Comparison of ENCODE assay signal across 12 cellular contexts in the genomic region with DNA sequence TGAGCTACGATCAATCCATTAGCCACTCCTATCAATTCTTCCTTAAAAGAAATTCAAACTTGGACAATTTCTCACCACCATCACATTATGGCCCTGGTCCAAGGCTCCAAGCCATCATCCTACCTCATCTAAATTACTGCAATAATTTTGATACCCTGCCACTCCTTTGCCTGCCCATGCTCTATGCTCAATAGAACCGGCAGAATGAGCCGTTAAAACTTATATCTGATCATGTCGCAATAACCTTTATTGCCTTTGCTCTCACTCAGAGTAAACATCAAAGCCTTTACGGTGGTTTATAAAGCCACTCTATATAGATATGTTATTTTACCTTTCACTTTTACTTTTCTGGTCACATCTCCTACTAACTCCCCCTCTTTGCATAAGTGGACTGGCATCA.
DNase-seq lines count a peak whose midpoint lies in the region; ATAC-seq and TF ChIP-seq lines count a peak whose summit lies in the region.
"Had no signal": no experiment of that assay in that cellular context is flagged by ENCODE, and none has a peak within 500 bp of the region (broad histone marks: within the 10 kb centered on the region; RNA-seq: fewer than 3 reads in every experiment).

No MANE protein-coding gene starts in this region.

- H3K4me1 ChIP-seq in foreskin keratinocyte = peaks cover 19% of the 10 kb centered on the region
- no peaks in the 10 kb centered on the region for H3K4me1 ChIP-seq in transverse colon
- H3K4me1 ChIP-seq: HAP-1 had no signal

- no peaks in the 10 kb centered on the region for H3K36me3 ChIP-seq in transverse colon
- H3K36me3 ChIP-seq: HAP-1 had no signal

- no peak overlapping the region for H3K27ac ChIP-seq in foreskin keratinocyte
- H3K27ac ChIP-seq in transverse colon = no peak overlapping the region

- in situ Hi-C loops in transverse colon (cut with MboI; ENCODE audit: low pct_ligation_motif_present in 1 of 4, low pct_unique_long_range_greater_than_20kb in 1 of 4, low sequenced_read_pairs in 3 of 4) = no loop called here

- TF ChIP-seq EP300 in transverse colon (IDR thresholded peaks at IDR 0.05; ENCODE audit: low read depth) = no peak

- no peak for TF ChIP-seq POLR2A in transverse colon (IDR thresholded peaks at IDR 0.05)

- intact Hi-C loops in transverse colon (cut with DNase I; ENCODE audit: low total_unique reads) = no loop called here

- 27 to 37% methylated on average over 5 of the region's 5 CpGs for WGBS in transverse colon (ENCODE audit: low coverage in 1 of 2), 2 donors

- TF ChIP-seq CTCF in foreskin keratinocyte (conservative IDR thresholded peaks at IDR 0.05) = no peak
- TF ChIP-seq CTCF in transverse colon (IDR thresholded peaks at IDR 0.05) = no peak

- no peak overlapping the region for H3K4me3 ChIP-seq in transverse colon
- H3K4me3 ChIP-seq: HAP-1 had no signal

- DNase-seq in OCI-M1 (lab: John Stamatoyannopoulos, UW) (peak; percentile 7), SW480 (ENCODE audit: low spot score) (peak; percentile 22), foreskin keratinocyte (no peak), transverse colon (peak; percentile 14), pons (ENCODE audit: low spot score) (no peak), NCI-H2081 treated with DMSO at 0.1 percent for 48 hours (lab: John Stamatoyannopoulos, UW) (no peak)
- DNase-seq in activated CD4-positive, CD25-positive, alpha-beta regulatory T cell (lab: John Stamatoyannopoulos, UW) = no peak
- DNase-seq: C1 segment of cervical spinal cord; Calu3; CD4-positive, alpha-beta T cell; DMS 273 treated with DMSO at 0.1 percent for 48 hours had no signal

- ATAC-seq in foreskin keratinocyte = peak; percentile 9

- no peaks in the 10 kb centered on the region for H3K9me3 ChIP-seq in transverse colon
- H3K9me3 ChIP-seq: HAP-1 had no signal

- no peaks in the 10 kb centered on the region for H3K27me3 ChIP-seq in foreskin keratinocyte
- no peaks in the 10 kb centered on the region for H3K27me3 ChIP-seq in transverse colon

Comparison
In these comparisons a context has a peak if more than half of its experiments do, and no peak if none do; other contexts are left out.
1. DNase-seq: peak in OCI-M1 (single experiment), SW480 (single experiment) and transverse colon (single experiment); none in foreskin keratinocyte (0 of 2), pons (single experiment), activated CD4-positive, CD25-positive, alpha-beta regulatory T cell (0 of 4) and NCI-H2081 treated with DMSO at 0.1 percent for 48 hours (single experiment).